In the genomic region with DNA sequence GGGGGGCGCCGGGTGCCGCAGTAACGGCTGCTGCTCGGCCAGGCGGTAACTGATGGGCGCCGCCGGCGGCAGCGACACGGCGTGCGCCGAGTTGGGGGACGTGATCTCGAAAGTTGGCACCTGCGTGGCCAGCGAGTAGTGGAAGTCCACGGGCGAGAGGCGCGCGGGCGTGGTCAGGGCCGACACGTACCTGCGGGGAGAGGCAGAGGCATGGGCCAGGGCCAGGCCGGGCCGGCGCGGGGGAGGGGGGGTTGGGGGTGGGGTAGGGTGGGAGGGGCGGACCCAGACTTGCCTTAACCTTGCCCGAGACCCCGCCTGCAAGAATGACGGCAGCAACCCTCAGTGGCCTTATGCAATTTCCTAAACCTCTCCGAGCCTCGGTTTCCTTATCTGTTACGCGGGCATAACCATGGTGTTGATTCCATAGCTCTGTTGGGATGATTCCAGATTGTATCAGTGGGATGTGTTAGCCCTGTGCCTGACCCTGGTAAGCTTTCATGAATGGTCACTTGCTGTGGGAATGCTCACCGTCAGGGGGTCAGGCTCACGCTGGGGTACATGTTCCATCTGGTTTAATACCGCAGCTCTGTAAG, we compare ENCODE assay signal across 8 cellular contexts.
DNase-seq lines count a peak whose midpoint lies in the region; TF ChIP-seq lines count a peak whose summit lies in the region.

No MANE protein-coding gene starts in this region.

- no peak for TF ChIP-seq CTCF in GM12864 (IDR thresholded peaks at IDR 0.05; ENCODE audit: low read depth, low read length, missing control alignments)

- no peak for DNase-seq in GM12864 (ENCODE audit: low read depth)
- DNase-seq in adipocyte (ENCODE audit: low read depth) = no peak
- peak; percentile 26 for DNase-seq in left kidney (ENCODE audit: low read depth, low spot score)
- DNase-seq in stimulated activated CD8-positive, alpha-beta memory T cell treated with anti-CD3 and anti-CD28 coated beads, Interleukin-7, amount 100 ng/mL, for 4 hours (ENCODE audit: low read depth in 2 of 2) = peak; percentile 11 to 32
- DNase-seq in NCI-H1694 treated with DMSO at 0.1 percent for 48 hours (lab: John Stamatoyannopoulos, UW) = no peak
- no peak for DNase-seq in HPDE6-E6E7 (ENCODE audit: extremely low spot score)
- no peak for DNase-seq in 8988T

- H3K9me3 ChIP-seq in HUES48 (ENCODE audit: control insufficient read depth, insufficient read depth, low read length) (no peaks in the 10 kb centered on the region), adipocyte (ENCODE audit: control insufficient read depth, low read length) (no peaks in the 10 kb centered on the region)

- H3K36me3 ChIP-seq in HUES48 (ENCODE audit: control insufficient read depth, insufficient read depth, low read length) (no peaks in the 10 kb centered on the region), adipocyte (ENCODE audit: control insufficient read depth, insufficient read depth, low read length, severe bottlenecking) (no peaks in the 10 kb centered on the region)

- H3K4me1 ChIP-seq in HUES48 (ENCODE audit: control insufficient read depth, insufficient read depth, low read length) (0 out of 2 replicates have a peak, but pooled peaks cover 3% of the 10 kb centered on the region), adipocyte (ENCODE audit: control insufficient read depth, insufficient read depth, low read length) (no peaks in the 10 kb centered on the region)

- H3K4me3 ChIP-seq in GM12864 (ENCODE audit: low read depth, low read length) (peak overlapping the region; percentile 47), HUES48 (ENCODE audit: low read depth, low read length) (peak overlapping the region; percentile 62), adipocyte (ENCODE audit: low read length) (peak overlapping the region; percentile 76)

- H3K9ac ChIP-seq in HUES48 (ENCODE audit: low read depth, low read length) = no peak overlapping the region
- H3K9ac ChIP-seq in adipocyte (ENCODE audit: low read length) = peak overlapping the region; percentile 59

- no peak overlapping the region for H3K27ac ChIP-seq in HUES48 (ENCODE audit: low read depth, low read length)

- H3K27me3 ChIP-seq in HUES48 (ENCODE audit: control insufficient read depth, insufficient read depth, low read length) = peaks cover 56% of the 10 kb centered on the region
- peaks cover 9% of the 10 kb centered on the region for H3K27me3 ChIP-seq in adipocyte (replicated peaks; ENCODE audit: control insufficient read depth, insufficient read depth, low read length)

Comparison
In these comparisons a context has a peak if more than half of its experiments do, and no peak if none do; other contexts are left out.
1. DNase-seq: peak in left kidney (single experiment) and stimulated activated CD8-positive, alpha-beta memory T cell treated with anti-CD3 and anti-CD28 coated beads, Interleukin-7, amount 100 ng/mL, for 4 hours (2 of 2); none in GM12864 (single experiment), adipocyte (single experiment), NCI-H1694 treated with DMSO at 0.1 percent for 48 hours (single experiment), HPDE6-E6E7 (single experiment) and 8988T (single experiment).
2. Peak in every context shown above with its lines, with median percentiles within 50 percentile points of each other: H3K4me3 ChIP-seq.